In genomic region chr17:44087319-44087718, GRCh38 we compare ENCODE assay signal across 5 cellular contexts. TPM values are rescaled to one million over a fixed set of nuclear protein-coding genes. Genes with fewer than 3 reads are reported as not detected.
A peak's percentile ranks its signal among the peaks of the same experiment; 100 is the strongest.
DNase-seq lines count a peak whose midpoint lies in the region; TF ChIP-seq lines count a peak whose summit lies in the region.

No MANE protein-coding gene starts in this region.

- H3K9ac ChIP-seq in mammary epithelial cell (ENCODE audit: insufficient read depth, low read length), result peak overlapping the region; percentile 63

- peak overlapping the region; percentile 56 for H3K27ac ChIP-seq in mammary epithelial cell (ENCODE audit: insufficient read depth, low read depth, low read length)
- peak overlapping the region; percentile 26 to 27 for H3K27ac ChIP-seq in prostate gland

- no peaks in the 10 kb centered on the region for H3K9me3 ChIP-seq in mammary epithelial cell (replicated peaks; ENCODE audit: insufficient read depth, low read length)
- H3K9me3 ChIP-seq in prostate gland, result no peaks in the 10 kb centered on the region

- H2AFZ ChIP-seq in mammary epithelial cell (ENCODE audit: low read depth, low read length), result peak overlapping the region; percentile 17

- peak; percentile 50 for DNase-seq in NB4 (ENCODE audit: low read depth)
- DNase-seq in mammary epithelial cell, result no peak
- DNase-seq in prostate gland (ENCODE audit: low spot score), result no peak
- no peak for DNase-seq in D341Med (ENCODE audit: low spot score)
- no peak for DNase-seq in nucleus accumbens (lab: John Stamatoyannopoulos, UW)

- dilution Hi-C loops in mammary epithelial cell (cut with HindIII; ENCODE audit: low sequenced_read_pairs), result no loop called here

- H3K36me3 ChIP-seq in mammary epithelial cell (ENCODE audit: insufficient read depth, low read length) (no peaks in the 10 kb centered on the region), prostate gland (peaks cover 7% of the 10 kb centered on the region in 2 donors)

- H3K4me1 ChIP-seq in mammary epithelial cell (ENCODE audit: insufficient read depth, low read length) (peaks cover 23% of the 10 kb centered on the region), prostate gland (replicated peaks) (peaks cover 4% of the 10 kb centered on the region)

- H3K79me2 ChIP-seq in mammary epithelial cell (ENCODE audit: insufficient read depth, low read length), result no peaks in the 10 kb centered on the region

- intact Hi-C loops in mammary epithelial cell (cut with micrococcal nuclease), result loop anchor here (5.0 to 10.0 kb wide), 3 partner anchors 35 to 437 kb away; partner anchors contain the start of genes GRN and HDAC5
- intact Hi-C loops in prostate gland (cut with DNase I), result no loop called here

- BruUV-seq in mammary epithelial cell (replicated peaks; lab: Mats Ljungman, UMichigan), result no TSS peak

- TF ChIP-seq POLR2A in NB4 (IDR thresholded peaks at IDR 0.05; ENCODE audit: extremely low read depth, insufficient read length) (no peak), prostate gland (IDR thresholded peaks at IDR 0.05) (no peak)

- 23% methylated on average over 5 of the region's 8 CpGs for WGBS in mammary epithelial cell (ENCODE audit: low coverage, missing lambda C conversion rate)
- WGBS in prostate gland, result 43% methylated on average over 8 of the region's 8 CpGs

- in situ Hi-C loops in mammary epithelial cell (cut with MboI; ENCODE audit: low sequenced_read_pairs in 2 of 2), result loop anchor here in 1 of 2 donors (25.0 kb wide), 1 partner anchor 100 kb away; the partner anchor contains the start of genes ATXN7L3 and TMUB2

- no peaks in the 10 kb centered on the region for H4K20me1 ChIP-seq in mammary epithelial cell (ENCODE audit: insufficient read depth, low read length)

- H3K27me3 ChIP-seq in mammary epithelial cell (ENCODE audit: insufficient read depth, low read length) (no peaks in the 10 kb centered on the region), prostate gland (replicated peaks; ENCODE audit: insufficient read depth) (no peaks in the 10 kb centered on the region)

- H3K4me2 ChIP-seq in mammary epithelial cell (ENCODE audit: insufficient read depth, low read depth, low read length), result peak overlapping the region; percentile 52

- H3K4me3 ChIP-seq in NB4 (ENCODE audit: low read depth, low read length) (peak overlapping the region; percentile 11), mammary epithelial cell (replicated peaks in 1 of 3; ENCODE audit: insufficient read depth in 1 of 3, low read depth in 2 of 3, low read length in 3 of 3) (no peak overlapping the region), prostate gland (no peak overlapping the region)

- CTCF ChIA-PET in mammary epithelial cell (lab: Charles Lee; ENCODE audit: low non-redundant PET), result interaction anchor here (0.6 kb wide), 1 partner anchor 46 kb away, joined by 3 read pairs; no protein-coding TSS in a partner anchor

- TF ChIP-seq CTCF in NB4 (IDR thresholded peaks at IDR 0.05; ENCODE audit: low read depth, low read length) (no peak), mammary epithelial cell (conservative IDR thresholded peaks at IDR 0.05 in 1 of 2, IDR thresholded peaks at IDR 0.05 in 1 of 2; ENCODE audit: extremely low read depth in 1 of 2, insufficient read depth in 1 of 2, low read depth in 1 of 2, low read length in 2 of 2) (no peak), prostate gland (IDR thresholded peaks at IDR 0.05) (no peak)

RNA-seq across cellular contexts. Expression of gene G6PC3, which starts 16.8 kb away (rescaled TPM):
- total RNA-seq in mammary epithelial cell (10 to 100 TPM; 20.5 to 70.7 TPM), prostate gland (10 to 100 TPM; 68.9 to 84.8 TPM)
- 134 TPM for polyA plus RNA-seq in mammary epithelial cell
- polyA minus RNA-seq in mammary epithelial cell, result 134 TPM

RNA-seq across cellular contexts. Expression of gene LSM12, which starts 20.8 kb away (rescaled TPM):
- total RNA-seq in mammary epithelial cell, result 10 to 100 TPM; 51.2 to 79.2 TPM
- 62.2 TPM for polyA plus RNA-seq in mammary epithelial cell
- 112 TPM for polyA minus RNA-seq in mammary epithelial cell
- total RNA-seq in prostate gland, result 10 to 100 TPM; 30.0 to 45.2 TPM

RNA-seq across cellular contexts. Expression of gene HDAC5, which starts 36.1 kb away (rescaled TPM):
- total RNA-seq in mammary epithelial cell (10 to 100 TPM in 1 of 2 donors, 1 to 10 TPM in 1; 9.9 to 21.8 TPM), prostate gland (100 to 1,000 TPM in 1 of 2 donors, 10 to 100 TPM in 1; 71.2 to 145 TPM)
- polyA plus RNA-seq in mammary epithelial cell, result 9.1 TPM
- polyA minus RNA-seq in mammary epithelial cell, result 3.9 TPM

RNA-seq across cellular contexts. Expression of gene HROB, which starts 54.4 kb away (rescaled TPM):
- total RNA-seq in mammary epithelial cell, result 10 to 100 TPM in 1 of 2 donors, 1 to 10 TPM in 1; 3.0 to 10.3 TPM
- polyA plus RNA-seq in mammary epithelial cell, result 9.9 TPM
- 49.6 TPM for polyA minus RNA-seq in mammary epithelial cell
- 1 to 10 TPM; 1.4 to 8.1 TPM for total RNA-seq in prostate gland
